Comparison of ENCODE assay signal across 2 cellular contexts in genomic region chr14:89128616-89129015, GRCh38.
TF ChIP-seq lines count a peak whose summit lies in the region.

No MANE protein-coding gene starts in this region.

TF ChIP-seq in HepG2, 621 proteins besides CTCF, POLR2A, EP300 and RAD21:
- TF ChIP-seq GABPA (IDR thresholded peaks at IDR 0.05; ENCODE audit: low read depth, low read length) (no peak), GABPA (CRISPR knock-in tag; IDR thresholded peaks at IDR 0.05; ENCODE audit: low read depth) (no peak), MNT (IDR thresholded peaks at IDR 0.05) (peak; percentile 90)

TF ChIP-seq in K562, 482 proteins besides CTCF, POLR2A, EP300 and RAD21:
- TF ChIP-seq ZKSCAN1 (IDR thresholded peaks at IDR 0.05; ENCODE audit: low read depth, low read length), result no peak
- TF ChIP-seq ARID3A (IDR thresholded peaks at IDR 0.05; ENCODE audit: borderline replicate concordance, low read depth, low read length), result no peak
- no peak for TF ChIP-seq POLR3G (IDR thresholded peaks at IDR 0.05; ENCODE audit: extremely low read depth, insufficient read length, insufficient replicate concordance)
- TF ChIP-seq ZNF586 (CRISPR knock-in tag; conservative IDR thresholded peaks at IDR 0.05), result no peak
- no peak for TF ChIP-seq ZNF512 (tag; IDR thresholded peaks at IDR 0.05)
- TF ChIP-seq DLX4 (CRISPR knock-in tag; IDR thresholded peaks at IDR 0.05), result no peak
- no peak for TF ChIP-seq CBX2 (IDR thresholded peaks at IDR 0.05; ENCODE audit: insufficient read depth, low read length, poor library complexity, severe bottlenecking)
- TF ChIP-seq PTTG1 (tag; IDR thresholded peaks at IDR 0.05; ENCODE audit: low read depth), result no peak
- TF ChIP-seq CTCFL (IDR thresholded peaks at IDR 0.05; ENCODE audit: borderline replicate concordance, insufficient read depth, low read depth, low read length, poor library complexity, severe bottlenecking), result no peak
- TF ChIP-seq ZBTB1 (CRISPR knock-in tag; IDR thresholded peaks at IDR 0.05; ENCODE audit: borderline replicate concordance, low read depth), result no peak
- no peak for TF ChIP-seq MTA1 (IDR thresholded peaks at IDR 0.05; ENCODE audit: borderline replicate concordance)
- TF ChIP-seq CEBPZ (IDR thresholded peaks at IDR 0.05; ENCODE audit: borderline replicate concordance, low read depth, low read length), result no peak
- TF ChIP-seq PBX2 (CRISPR knock-in tag; IDR thresholded peaks at IDR 0.05; ENCODE audit: low read depth), result no peak
- no peak for TF ChIP-seq PBX2 (tag; conservative IDR thresholded peaks at IDR 0.05; ENCODE audit: low read depth)
- TF ChIP-seq ZNF57 (CRISPR knock-in tag; IDR thresholded peaks at IDR 0.05), result no peak
